23 cellular contexts compared by ENCODE assay signal in genomic region chr11:29324328-29324727, GRCh38.
A peak's percentile ranks its signal among the peaks of the same experiment; 100 is the strongest.
DNase-seq lines count a peak whose midpoint lies in the region; ATAC-seq lines count a peak whose summit lies in the region.
"Had no signal": no experiment of that assay in that cellular context is flagged by ENCODE, and none has a peak within 500 bp of the region (broad histone marks: within the 10 kb centered on the region; RNA-seq: fewer than 3 reads in every experiment).

No MANE protein-coding gene starts in this region.

- DNase-seq in EH (ENCODE audit: low read depth) (peak; percentile 30), NCI-H524 (lab: John Stamatoyannopoulos, UW) (peak; percentile 38 to 92), dermis blood vessel endothelial cell (peak; percentile 23), iris pigment epithelial cell (ENCODE audit: low read depth) (peak; percentile 80)
- DNase-seq in effector CD4-positive, alpha-beta T cell = no peak
- no peak for DNase-seq in activated CD4-positive, alpha-beta T cell treated with anti-CD3 and anti-CD28 coated beads, Interleukin-2, amount 10 ng/mL, durations not matched to agents 7 days and 5 days
- DNase-seq: CD4-positive, CD25-positive, alpha-beta regulatory T cell; COR-L47; EL; GOT3; MV-4-11; NCI-H1417; NCI-H187; NCI-H2107; NCI-H226; NCI-H526; PC-3; RPMI8226; SIG-M5 had no signal

- H3K4me3 Mint-ChIP-seq in activated CD4-positive, alpha-beta T cell treated with anti-CD3 and anti-CD28 coated beads, Interleukin-2, amount 10 ng/mL, durations not matched to agents 7 days and 5 days = no peak overlapping the region
- H3K4me3 Mint-ChIP-seq: B cell; CD4-positive, CD25-positive, alpha-beta regulatory T cell had no signal

- H3K27ac Mint-ChIP-seq in activated CD4-positive, alpha-beta T cell treated with anti-CD3 and anti-CD28 coated beads, Interleukin-2, amount 10 ng/mL, durations not matched to agents 7 days and 5 days = no peak overlapping the region
- H3K27ac Mint-ChIP-seq: B cell; CD4-positive, CD25-positive, alpha-beta regulatory T cell had no signal

- no peaks in the 10 kb centered on the region for H3K36me3 Mint-ChIP-seq in activated CD4-positive, alpha-beta T cell treated with anti-CD3 and anti-CD28 coated beads, Interleukin-2, amount 10 ng/mL, durations not matched to agents 7 days and 5 days (ENCODE audit: low read depth)
- H3K36me3 Mint-ChIP-seq: CD4-positive, CD25-positive, alpha-beta regulatory T cell had no signal

- ATAC-seq in HG03469 (IDR thresholded peaks at IDR 0.05; ENCODE audit: unreplicated experiment) = no peak
- ATAC-seq: HCT116, K562, PC-3 had no signal

- CTCF ChIA-PET in activated CD4-positive, alpha-beta T cell treated with anti-CD3 and anti-CD28 coated beads, Interleukin-2, amount 10 ng/mL, durations not matched to agents 7 days and 5 days (lab: Charles Lee) = no interaction called here

- H3K9me3 Mint-ChIP-seq in activated CD4-positive, alpha-beta T cell treated with anti-CD3 and anti-CD28 coated beads, Interleukin-2, amount 10 ng/mL, durations not matched to agents 7 days and 5 days = peaks cover 3% of the 10 kb centered on the region

- H3K4me1 Mint-ChIP-seq in activated CD4-positive, alpha-beta T cell treated with anti-CD3 and anti-CD28 coated beads, Interleukin-2, amount 10 ng/mL, durations not matched to agents 7 days and 5 days = no peaks in the 10 kb centered on the region
- H3K4me1 Mint-ChIP-seq: B cell; CD4-positive, CD25-positive, alpha-beta regulatory T cell had no signal

- H3K27me3 Mint-ChIP-seq in activated CD4-positive, alpha-beta T cell treated with anti-CD3 and anti-CD28 coated beads, Interleukin-2, amount 10 ng/mL, durations not matched to agents 7 days and 5 days = no peaks in the 10 kb centered on the region
- H3K27me3 Mint-ChIP-seq: B cell; CD4-positive, CD25-positive, alpha-beta regulatory T cell had no signal

- POLR2A ChIA-PET in activated CD4-positive, alpha-beta T cell treated with anti-CD3 and anti-CD28 coated beads, Interleukin-2, amount 10 ng/mL, durations not matched to agents 7 days and 5 days (lab: Charles Lee) = no interaction called here

Comparison
In these comparisons a context has a peak if more than half of its experiments do, and no peak if none do; other contexts are left out.
1. DNase-seq: peak in EH (single experiment), NCI-H524 (2 of 2), dermis blood vessel endothelial cell (single experiment) and iris pigment epithelial cell (single experiment); none in effector CD4-positive, alpha-beta T cell (single experiment) and activated CD4-positive, alpha-beta T cell treated with anti-CD3 and anti-CD28 coated beads, Interleukin-2, amount 10 ng/mL, durations not matched to agents 7 days and 5 days (single experiment).